10 cellular contexts compared by ENCODE assay signal in the genomic region with DNA sequence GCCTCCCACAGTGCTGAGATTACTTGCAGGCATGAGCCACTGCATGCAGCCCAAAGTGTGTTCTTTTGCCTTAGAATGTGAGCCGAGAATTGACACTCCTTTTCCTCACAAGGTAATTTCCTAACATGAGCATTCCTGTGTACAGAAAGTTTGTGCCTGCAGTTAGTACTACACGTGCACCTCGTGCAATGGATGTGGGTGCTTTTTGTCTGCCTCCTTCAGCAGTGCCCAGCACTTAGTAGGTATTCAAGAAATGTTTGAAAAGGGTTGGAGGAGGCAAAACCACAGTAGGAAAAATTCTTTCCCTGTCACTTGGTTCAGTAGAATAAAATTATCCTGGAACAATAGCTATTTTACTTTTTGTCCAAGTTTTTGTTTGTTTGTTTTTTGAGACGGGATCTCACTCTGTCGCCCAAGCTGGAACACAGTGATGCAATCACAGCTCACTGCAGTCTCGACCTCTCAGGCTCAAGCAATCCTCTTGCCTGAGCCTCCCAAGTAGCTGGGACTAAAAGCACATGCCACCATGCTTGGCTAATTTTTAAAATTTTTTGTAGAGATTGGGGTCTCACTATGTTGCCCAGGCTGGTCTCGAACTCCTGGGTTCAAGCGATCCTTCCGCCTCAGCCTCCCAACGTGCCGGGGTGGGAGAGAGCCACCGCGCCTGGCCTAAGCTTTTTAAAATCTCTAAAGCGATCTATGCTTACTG. TPM values are rescaled to one million over a fixed set of nuclear protein-coding genes. Genes with fewer than 3 reads are reported as not detected.
A peak's percentile ranks its signal among the peaks of the same experiment; 100 is the strongest.
DNase-seq lines count a peak whose midpoint lies in the region; ATAC-seq and TF ChIP-seq lines count a peak whose summit lies in the region.
"Had no signal": no experiment of that assay in that cellular context is flagged by ENCODE, and none has a peak within 500 bp of the region (broad histone marks: within the 10 kb centered on the region; RNA-seq: fewer than 3 reads in every experiment).

No MANE protein-coding gene starts in this region.

- peaks cover 73% of the 10 kb centered on the region for H3K79me2 ChIP-seq in SK-N-SH (ENCODE audit: insufficient read depth)
- H3K79me2 ChIP-seq in osteoblast (ENCODE audit: insufficient read depth, low read length) = peaks cover 69% of the 10 kb centered on the region

- H3K9me3 ChIP-seq in SK-N-SH (no peaks in the 10 kb centered on the region), RWPE2 (ENCODE audit: severe bottlenecking) (no peaks in the 10 kb centered on the region), esophagus muscularis mucosa (no peaks in the 10 kb centered on the region), osteoblast (ENCODE audit: low read depth, low read length) (no peaks in the 10 kb centered on the region)

- no peaks in the 10 kb centered on the region for H3K9me3 Mint-ChIP-seq in stimulated activated effector memory CD8-positive, alpha-beta T cell treated with anti-CD3 and anti-CD28 coated beads, Interleukin-12 subunit alpha, Interleukin-12 subunit beta, amount 100 ng/mL, for 72 hours

- TF ChIP-seq RAD21 in SK-N-SH (IDR thresholded peaks at IDR 0.05; ENCODE audit: low read length) = no peak

- H3K27ac ChIP-seq in SK-N-SH (ENCODE audit: low read depth in 2 of 2, low read length in 1 of 2) = peak overlapping the region in 1 of 2 experiments; percentile 18; a peak in 1 of 4 replicates
- peak overlapping the region; percentile 99 for H3K27ac ChIP-seq in RWPE2 (ENCODE audit: poor library complexity, severe bottlenecking)
- H3K27ac ChIP-seq in esophagus muscularis mucosa (replicated peaks in 1 of 4) = peak overlapping the region; percentile 96 to 98 (median 97)
- H3K27ac ChIP-seq in osteoblast (ENCODE audit: low read depth, low read length) = no peak overlapping the region
- H3K27ac ChIP-seq: 22Rv1 had no signal

- H3K4me2 ChIP-seq in SK-N-SH = 0 out of 2 replicates have a peak overlapping the region, but pooled peaks have one; percentile 7
- H3K4me2 ChIP-seq in osteoblast (ENCODE audit: insufficient read depth, low read length) = no peak overlapping the region

- WGBS in SK-N-SH (ENCODE audit: low lambda C conversion rate) = 93% methylated on average over 14 of the region's 14 CpGs
- 74% methylated on average over 14 of the region's 14 CpGs for WGBS in esophagus muscularis mucosa

- H3K9ac ChIP-seq in SK-N-SH = no peak overlapping the region

- no peak for DNase-seq in SK-N-SH
- DNase-seq in RWPE2 (ENCODE audit: low spot score) = no peak
- DNase-seq in esophagus muscularis mucosa (ENCODE audit: extremely low spot score) = no peak
- no peak for DNase-seq in stimulated activated effector memory CD8-positive, alpha-beta T cell treated with anti-CD3 and anti-CD28 coated beads, Interleukin-12 subunit alpha, Interleukin-12 subunit beta, amount 100 ng/mL, for 72 hours (ENCODE audit: low spot score in 2 of 2)
- no peak for DNase-seq in NCI-H1930 (lab: John Stamatoyannopoulos, UW)
- no peak for DNase-seq in osteoblast (ENCODE audit: insufficient read length, low spot score, missing footprints)
- no peak for DNase-seq in cerebellar nuclear complex (lab: John Stamatoyannopoulos, UW)
- DNase-seq: small intestine had no signal

- peaks cover 2 to 4% of the 10 kb centered on the region in 2 experiments; a peak in 2 of 4 replicates for H3K4me1 ChIP-seq in SK-N-SH (ENCODE audit: control insufficient read depth in 1 of 2, insufficient read depth in 2 of 2, low read depth in 1 of 2, low read length in 1 of 2)
- peaks cover 25% of the 10 kb centered on the region for H3K4me1 ChIP-seq in RWPE2 (ENCODE audit: insufficient read depth, poor library complexity, severe bottlenecking)
- H3K4me1 ChIP-seq in esophagus muscularis mucosa = peaks cover 35 to 59% (median 54%) of the 10 kb centered on the region in 4 donors
- H3K4me1 ChIP-seq in osteoblast (ENCODE audit: insufficient read depth, low read length) = peaks cover 23% of the 10 kb centered on the region

- peak overlapping the region; percentile 100 for H3K4me3 Mint-ChIP-seq in stimulated activated effector memory CD8-positive, alpha-beta T cell treated with anti-CD3 and anti-CD28 coated beads, Interleukin-12 subunit alpha, Interleukin-12 subunit beta, amount 100 ng/mL, for 72 hours

- ATAC-seq in SK-N-SH treated with all-trans-retinoic acid at 6 μM for 48 hours = no peak
- ATAC-seq in RWPE2 (ENCODE audit: low read depth) = no peak
- no peak for ATAC-seq in stimulated activated effector memory CD8-positive, alpha-beta T cell treated with anti-CD3 and anti-CD28 coated beads, Interleukin-12 subunit alpha, Interleukin-12 subunit beta, amount 100 ng/mL, for 72 hours

- no peaks in the 10 kb centered on the region for H3K9me2 ChIP-seq in SK-N-SH

- TF ChIP-seq CTCF in SK-N-SH (IDR thresholded peaks at IDR 0.05) (no peak), RWPE2 (IDR thresholded peaks at IDR 0.05; ENCODE audit: poor library complexity, severe bottlenecking) (no peak), esophagus muscularis mucosa (IDR thresholded peaks at IDR 0.05) (no peak), osteoblast (IDR thresholded peaks at IDR 0.05; ENCODE audit: extremely low read depth, low read depth, low read length) (no peak)

- intact Hi-C loops in esophagus muscularis mucosa (cut with DNase I) = no loop called here

- H4K20me1 ChIP-seq in SK-N-SH (ENCODE audit: insufficient read depth) (peaks cover 16% of the 10 kb centered on the region; the same call in 1 of the 2 replicates), osteoblast (ENCODE audit: insufficient read depth, low read length) (peaks cover 28% of the 10 kb centered on the region)

- no peak for TF ChIP-seq POLR2A in esophagus muscularis mucosa (IDR thresholded peaks at IDR 0.05; ENCODE audit: low read depth)

- no peaks in the 10 kb centered on the region for H3K36me3 ChIP-seq in SK-N-SH (replicated peaks in 1 of 2; ENCODE audit: control insufficient read depth in 1 of 2, insufficient read depth in 2 of 2, low read length in 1 of 2)
- H3K36me3 ChIP-seq in RWPE2 (ENCODE audit: low read depth) = peaks cover 52% of the 10 kb centered on the region
- H3K36me3 ChIP-seq in esophagus muscularis mucosa = peaks cover 0 to 7% (median 1%) of the 10 kb centered on the region in 4 donors
- peaks cover 9% of the 10 kb centered on the region for H3K36me3 ChIP-seq in osteoblast (ENCODE audit: insufficient read depth, low read length)

- H3K27me3 ChIP-seq in SK-N-SH (ENCODE audit: insufficient read depth) = no peaks in the 10 kb centered on the region
- no peaks in the 10 kb centered on the region for H3K27me3 ChIP-seq in RWPE2 (ENCODE audit: insufficient read depth, poor library complexity, severe bottlenecking)
- H3K27me3 ChIP-seq in esophagus muscularis mucosa = no peaks in the 10 kb centered on the region
- no peaks in the 10 kb centered on the region for H3K27me3 ChIP-seq in osteoblast (ENCODE audit: insufficient read depth, low read length)

- H3K36me3 Mint-ChIP-seq in stimulated activated effector memory CD8-positive, alpha-beta T cell treated with anti-CD3 and anti-CD28 coated beads, Interleukin-12 subunit alpha, Interleukin-12 subunit beta, amount 100 ng/mL, for 72 hours = peaks cover 67% of the 10 kb centered on the region

- peaks cover 9% of the 10 kb centered on the region for H3F3A ChIP-seq in SK-N-SH (replicated peaks; ENCODE audit: insufficient read depth)

- H3K27ac Mint-ChIP-seq in stimulated activated effector memory CD8-positive, alpha-beta T cell treated with anti-CD3 and anti-CD28 coated beads, Interleukin-12 subunit alpha, Interleukin-12 subunit beta, amount 100 ng/mL, for 72 hours = peak overlapping the region; percentile 20

- H2AFZ ChIP-seq in SK-N-SH (ENCODE audit: low read depth) = no peak overlapping the region
- H2AFZ ChIP-seq in osteoblast (ENCODE audit: low read length) = no peak overlapping the region

- POLR2A ChIA-PET in SK-N-SH (lab: Yijun Ruan, JAX) = no interaction called here

- H3K4me3 ChIP-seq in SK-N-SH (ENCODE audit: low read depth in 2 of 2, low read length in 1 of 2) (no peak overlapping the region), RWPE2 (ENCODE audit: severe bottlenecking) (no peak overlapping the region), esophagus muscularis mucosa (no peak overlapping the region), osteoblast (ENCODE audit: insufficient read depth, low read length) (no peak overlapping the region)

- TF ChIP-seq EP300 in SK-N-SH (IDR thresholded peaks at IDR 0.05; ENCODE audit: borderline replicate concordance in 1 of 2, low read depth in 1 of 2, low read length in 1 of 2) (no peak), esophagus muscularis mucosa (IDR thresholded peaks at IDR 0.05) (no peak)

- peaks cover 20% of the 10 kb centered on the region for H3K4me1 Mint-ChIP-seq in stimulated activated effector memory CD8-positive, alpha-beta T cell treated with anti-CD3 and anti-CD28 coated beads, Interleukin-12 subunit alpha, Interleukin-12 subunit beta, amount 100 ng/mL, for 72 hours

- CTCF ChIA-PET in SK-N-SH (lab: Yijun Ruan, JAX) = interaction anchor here (1.1 to 1.4 kb wide), 2 partner anchors 10 to 225 kb away, joined by 3 read pairs; no protein-coding TSS in a partner anchor

TF ChIP-seq in SK-N-SH, 30 proteins besides CTCF, POLR2A, EP300 and RAD21 (continues in another document):
- TF ChIP-seq TAF1 (IDR thresholded peaks at IDR 0.05; ENCODE audit: borderline replicate concordance, low read depth, low read length) = no peak

TF ChIP-seq in SK-N-SH treated with all-trans-retinoic acid at 6 μM for 48 hours, 23 proteins besides CTCF, POLR2A, EP300 and RAD21 (continues in another document):
- TF ChIP-seq, protein P1, sequence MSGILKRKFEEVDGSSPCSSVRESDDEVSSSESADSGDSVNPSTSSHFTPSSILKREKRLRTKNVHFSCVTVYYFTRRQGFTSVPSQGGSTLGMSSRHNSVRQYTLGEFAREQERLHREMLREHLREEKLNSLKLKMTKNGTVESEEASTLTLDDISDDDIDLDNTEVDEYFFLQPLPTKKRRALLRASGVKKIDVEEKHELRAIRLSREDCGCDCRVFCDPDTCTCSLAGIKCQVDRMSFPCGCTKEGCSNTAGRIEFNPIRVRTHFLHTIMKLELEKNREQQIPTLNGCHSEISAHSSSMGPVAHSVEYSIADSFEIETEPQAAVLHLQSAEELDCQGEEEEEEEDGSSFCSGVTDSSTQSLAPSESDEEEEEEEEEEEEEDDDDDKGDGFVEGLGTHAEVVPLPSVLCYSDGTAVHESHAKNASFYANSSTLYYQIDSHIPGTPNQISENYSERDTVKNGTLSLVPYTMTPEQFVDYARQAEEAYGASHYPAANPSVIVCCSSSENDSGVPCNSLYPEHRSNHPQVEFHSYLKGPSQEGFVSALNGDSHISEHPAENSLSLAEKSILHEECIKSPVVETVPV (CRISPR knock-in tag; IDR thresholded peaks at IDR 0.05) = no peak

RNA-seq across cellular contexts. Expression of a gene that starts 2.4 kb away (rescaled TPM):
- polyA plus RNA-seq in SK-N-SH (2012; rRNA removed) = 18.8 and 27.9 TPM in 2 replicates
- polyA plus RNA-seq in SK-N-SH (2012; cell fraction: cytosol; rRNA removed) = 22.2 and 27.7 TPM in 2 replicates
- 15.3 and 16.2 TPM in 2 replicates for polyA plus RNA-seq in SK-N-SH (2012; cell fraction: nucleus; rRNA removed)
- total RNA-seq in esophagus muscularis mucosa (10 to 100 TPM; 46.1 to 94.9 (median 70.1) TPM), osteoblast (28.3 and 31.5 TPM in 2 replicates)

RNA-seq across cellular contexts. Expression of a gene that starts 9.5 kb away (rescaled TPM):
- polyA plus RNA-seq in SK-N-SH (2012; rRNA removed) = 10.3 TPM in 2 replicates
- polyA plus RNA-seq in SK-N-SH (2012; cell fraction: cytosol; rRNA removed) = 8.8 and 9.0 TPM in 2 replicates
- 25.3 and 33.2 TPM in 2 replicates for polyA plus RNA-seq in SK-N-SH (2012; cell fraction: nucleus; rRNA removed)
- 10 to 100 TPM; 36.6 to 57.3 (median 52.0) TPM for total RNA-seq in esophagus muscularis mucosa
- 25.0 and 25.7 TPM in 2 replicates for total RNA-seq in osteoblast
